ENCODE assay signal across 8 cellular contexts in genomic region chr7:143882020-143882610, GRCh38. TPM values are rescaled to one million over a fixed set of nuclear protein-coding genes. Genes with fewer than 3 reads are reported as not detected.
DNase-seq lines count a peak whose midpoint lies in the region; TF ChIP-seq lines count a peak whose summit lies in the region.

No MANE protein-coding gene starts in this region.

- peaks cover 2% of the 10 kb centered on the region for H3K4me1 Mint-ChIP-seq in activated T-helper 2 cell treated with anti-CD3 and anti-CD28 coated beads, Interferon-gamma antibody, Interleukin-2, Interleukin-4, amounts not matched to agents 10 μg/mL and 5 μg/mL and 100 μg/mL, durations not matched to agents 14 hours and 24 hours and 36 hours (ENCODE audit: low read depth)

- no peaks in the 10 kb centered on the region for H3K9me3 Mint-ChIP-seq in activated T-helper 2 cell treated with anti-CD3 and anti-CD28 coated beads, Interferon-gamma antibody, Interleukin-2, Interleukin-4, amounts not matched to agents 10 μg/mL and 5 μg/mL and 100 μg/mL, durations not matched to agents 14 hours and 24 hours and 36 hours

- peaks cover 22% of the 10 kb centered on the region for H3K27me3 Mint-ChIP-seq in activated T-helper 2 cell treated with anti-CD3 and anti-CD28 coated beads, Interferon-gamma antibody, Interleukin-2, Interleukin-4, amounts not matched to agents 10 μg/mL and 5 μg/mL and 100 μg/mL, durations not matched to agents 14 hours and 24 hours and 36 hours (ENCODE audit: low read depth)

- in situ Hi-C loops in KBM-7 (cut with MboI; ENCODE audit: low pct_unique_long_range_greater_than_20kb, low sequenced_read_pairs), result no loop called here

- peak overlapping the region; percentile 24 for H3K27ac ChIP-seq in AG04450 (ENCODE audit: low read depth, low read length)
- peak overlapping the region; percentile 42 to 66 for H3K27ac ChIP-seq in coronary artery
- peak overlapping the region in 6 of 8 donors; percentile 20 to 73 (median 64) for H3K27ac ChIP-seq in spleen

- 13 to 27% (median 19%) methylated on average over 15 to 23 of the region's 23 CpGs for WGBS in spleen, 5 donors

- TF ChIP-seq CTCF in AG04450 (IDR thresholded peaks at IDR 0.05; ENCODE audit: low read depth, low read length) (no peak), coronary artery (IDR thresholded peaks at IDR 0.05) (no peak), spleen (IDR thresholded peaks at IDR 0.05 in 8 of 11, conservative IDR thresholded peaks at IDR 0.05 in 3 of 11) (no peak)

- peak overlapping the region; percentile 85 for H3K4me3 ChIP-seq in AG04450 (ENCODE audit: low read depth, low read length)
- peak overlapping the region; percentile 74 for H3K4me3 ChIP-seq in coronary artery
- peak overlapping the region; percentile 14 to 70 (median 38) for H3K4me3 ChIP-seq in spleen

- H3K9me3 ChIP-seq in AG04450 (ENCODE audit: control insufficient read depth, insufficient read depth, low read length), result no peaks in the 10 kb centered on the region; the same call in 1 of the 2 replicates
- no peaks in the 10 kb centered on the region for H3K9me3 ChIP-seq in spleen

- no peak for TF ChIP-seq POLR2A in spleen (IDR thresholded peaks at IDR 0.05)

- peaks cover 0 to 50% (median 27%) of the 10 kb centered on the region in 6 donors for H3K4me1 ChIP-seq in spleen

- peaks cover 3% of the 10 kb centered on the region for H3K36me3 Mint-ChIP-seq in activated T-helper 2 cell treated with anti-CD3 and anti-CD28 coated beads, Interferon-gamma antibody, Interleukin-2, Interleukin-4, amounts not matched to agents 10 μg/mL and 5 μg/mL and 100 μg/mL, durations not matched to agents 14 hours and 24 hours and 36 hours (ENCODE audit: low read depth)

- H3K27me3 ChIP-seq in AG04450 (ENCODE audit: control insufficient read depth, insufficient read depth, low read length) (no peaks in the 10 kb centered on the region), spleen (replicated peaks in 1 of 7) (peaks cover 0 to 46% (median 20%) of the 10 kb centered on the region in 7 donors)

- no peaks in the 10 kb centered on the region for H3K36me3 ChIP-seq in spleen

- no peak overlapping the region for H3K4me3 Mint-ChIP-seq in activated T-helper 2 cell treated with anti-CD3 and anti-CD28 coated beads, Interferon-gamma antibody, Interleukin-2, Interleukin-4, amounts not matched to agents 10 μg/mL and 5 μg/mL and 100 μg/mL, durations not matched to agents 14 hours and 24 hours and 36 hours (ENCODE audit: low read depth)

- no peak overlapping the region for H3K27ac Mint-ChIP-seq in activated T-helper 2 cell treated with anti-CD3 and anti-CD28 coated beads, Interferon-gamma antibody, Interleukin-2, Interleukin-4, amounts not matched to agents 10 μg/mL and 5 μg/mL and 100 μg/mL, durations not matched to agents 14 hours and 24 hours and 36 hours

- DNase-seq in AG04450 (ENCODE audit: low read depth, low spot score) (no peak), NCI-H1092 (lab: John Stamatoyannopoulos, UW) (peak; percentile 76), coronary artery (ENCODE audit: low spot score) (peak; percentile 83), left kidney (ENCODE audit: low read depth, low spot score) (peak; percentile 95), spleen (no peak), KBM-7 (no peak)
- DNase-seq in activated CD4-positive, alpha-beta T cell treated with anti-CD3 and anti-CD28 coated beads, Interleukin-2, amount 50 U/mL, for 1 hour, result no peak
- no peak for DNase-seq in activated T-helper 2 cell treated with anti-CD3 and anti-CD28 coated beads, Interferon-gamma antibody, Interleukin-2, Interleukin-4, amounts not matched to agents 10 μg/mL and 5 μg/mL and 100 μg/mL, durations not matched to agents 14 hours and 24 hours and 36 hours (ENCODE audit: low spot score)

- intact Hi-C loops in spleen (cut with DNase I; ENCODE audit: low total_unique reads), result no loop called here
- intact Hi-C loops in activated T-helper 2 cell treated with anti-CD3 and anti-CD28 coated beads, Interferon-gamma antibody, Interleukin-2, Interleukin-4, amounts not matched to agents 10 μg/mL and 5 μg/mL and 100 μg/mL, durations not matched to agents 14 hours and 24 hours and 36 hours (cut with micrococcal nuclease), result no loop called here

- CTCF ChIA-PET in AG04450 (lab: Charles Lee), result interaction anchor here (0.7 to 3.8 kb wide), 5 partner anchors 10 to 130 kb away, joined by 3 to 22 read pairs (median 8); partner anchors contain the start of gene TCAF1

- POLR2A ChIA-PET in AG04450 (lab: Yijun Ruan, JAX), result interaction anchor here (2.1 kb wide), 1 partner anchor 19 kb away, joined by 15 read pairs; the partner anchor contains the start of gene TCAF1

RNA-seq across cellular contexts. Expression of gene TCAF1, which starts 19.9 kb away (rescaled TPM):
- 57.0 and 61.3 TPM in 2 replicates for polyA plus RNA-seq in AG04450 (2011; rRNA removed)
- polyA minus RNA-seq in AG04450 (2011; rRNA and poly(A)+ RNA removed), result 74.2 and 97.6 TPM in 2 replicates
- total RNA-seq in spleen, result 10 to 100 TPM; 22.7 to 39.6 (median 30.8) TPM
- polyA plus RNA-seq in spleen, result 1 to 10 TPM; 3.8 to 5.9 (median 4.6) TPM
- total RNA-seq in activated T-helper 2 cell treated with anti-CD3 and anti-CD28 coated beads, Interferon-gamma antibody, Interleukin-2, Interleukin-4, amounts not matched to agents 10 μg/mL and 5 μg/mL and 100 μg/mL, durations not matched to agents 14 hours and 24 hours and 36 hours, result 18.4 and 22.7 TPM in 2 replicates

RNA-seq across cellular contexts. Expression of gene OR2F2, which starts 52.9 kb away (rescaled TPM):
- not detected in 2 replicates for polyA plus RNA-seq in AG04450 (2011; rRNA removed)
- not detected in 2 replicates for polyA minus RNA-seq in AG04450 (2011; rRNA and poly(A)+ RNA removed)
- total RNA-seq in spleen, result not detected
- not detected for polyA plus RNA-seq in spleen
- not detected in 2 replicates for total RNA-seq in activated T-helper 2 cell treated with anti-CD3 and anti-CD28 coated beads, Interferon-gamma antibody, Interleukin-2, Interleukin-4, amounts not matched to agents 10 μg/mL and 5 μg/mL and 100 μg/mL, durations not matched to agents 14 hours and 24 hours and 36 hours

Comparison
In these comparisons a context has a peak if more than half of its experiments do, and no peak if none do; other contexts are left out.
1. DNase-seq: peak in NCI-H1092 (single experiment), coronary artery (single experiment) and left kidney (single experiment); none in AG04450 (single experiment), spleen (single experiment), activated CD4-positive, alpha-beta T cell treated with anti-CD3 and anti-CD28 coated beads, Interleukin-2, amount 50 U/mL, for 1 hour (single experiment), activated T-helper 2 cell treated with anti-CD3 and anti-CD28 coated beads, Interferon-gamma antibody, Interleukin-2, Interleukin-4, amounts not matched to agents 10 μg/mL and 5 μg/mL and 100 μg/mL, durations not matched to agents 14 hours and 24 hours and 36 hours (single experiment) and KBM-7 (single experiment).
2. Peak in every context shown above with its lines, with median percentiles within 50 percentile points of each other: H3K27ac ChIP-seq and H3K4me3 ChIP-seq.